Comparison of ENCODE assay signal across 1 cellular context in genomic region chr2:139394801-139395200, GRCh38.
TF ChIP-seq lines count a peak whose summit lies in the region.

No MANE protein-coding gene starts in this region.

TF ChIP-seq in HepG2, 621 proteins besides CTCF, POLR2A, EP300 and RAD21 (continued from another document):
- TF ChIP-seq AHDC1 (CRISPR knock-in tag; IDR thresholded peaks at IDR 0.05; ENCODE audit: borderline replicate concordance) (no peak), FOXK1 (CRISPR knock-in tag; IDR thresholded peaks at IDR 0.05; ENCODE audit: borderline replicate concordance, low read depth) (no peak), SMAD3 (CRISPR knock-in tag; IDR thresholded peaks at IDR 0.05) (no peak), BCL3 (CRISPR knock-in tag; IDR thresholded peaks at IDR 0.05) (no peak)
TF ChIP-seq in HepG2: peak in this region for 0.
